ENCODE assay signal across 8 cellular contexts in the genomic region with DNA sequence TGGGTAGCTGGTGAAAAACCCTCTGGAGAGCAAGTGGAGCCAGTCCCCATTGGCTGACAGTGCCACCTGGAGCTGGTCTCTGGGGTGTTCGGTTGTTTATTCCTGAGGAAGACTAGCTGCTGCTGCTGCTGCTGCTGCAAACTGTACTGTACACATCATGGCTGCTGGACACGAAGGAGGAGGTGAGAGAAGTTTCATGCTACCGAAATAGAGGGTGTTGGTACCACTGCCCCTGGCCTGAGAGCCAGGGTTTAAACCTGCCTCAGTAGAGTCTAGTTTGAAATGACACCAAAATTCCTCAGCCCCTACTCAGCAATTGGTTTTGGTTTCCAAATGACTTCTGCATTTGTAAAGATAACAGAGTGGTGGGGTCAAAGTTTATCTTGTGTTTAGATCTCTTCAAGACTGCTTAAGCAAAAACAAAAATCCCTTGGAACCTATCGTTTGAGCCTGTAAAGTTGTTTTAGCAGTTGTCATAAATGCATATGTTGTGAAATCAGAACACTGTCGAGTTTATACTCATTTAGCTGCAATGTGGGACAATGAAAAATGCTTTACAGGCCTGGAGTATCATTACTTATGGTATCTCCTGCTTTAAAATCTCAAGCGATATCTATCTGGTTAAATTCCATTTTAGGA. TPM values are rescaled to one million over a fixed set of nuclear protein-coding genes. Genes with fewer than 3 reads are reported as not detected.
DNase-seq lines count a peak whose midpoint lies in the region; ATAC-seq and TF ChIP-seq lines count a peak whose summit lies in the region.

No MANE protein-coding gene starts in this region.

- peak overlapping the region; percentile 11 for H3K27ac ChIP-seq in smooth muscle cell (ENCODE audit: low read depth)
- H3K27ac ChIP-seq in esophagus muscularis mucosa (replicated peaks in 1 of 4): no peak overlapping the region

- H3K4me2 ChIP-seq in smooth muscle cell: no peak overlapping the region

- no peaks in the 10 kb centered on the region for H4K20me1 ChIP-seq in smooth muscle cell (ENCODE audit: low read depth)

- no peak for TF ChIP-seq POLR2A in esophagus muscularis mucosa (IDR thresholded peaks at IDR 0.05; ENCODE audit: low read depth)

- peak overlapping the region; percentile 87 for H3K27ac Mint-ChIP-seq in activated T-cell treated with anti-CD3 and anti-CD28 coated beads, Interleukin-2, amount 50 U/mL, for 24 hours
- peak overlapping the region; percentile 76 for H3K27ac Mint-ChIP-seq in central memory CD8-positive, alpha-beta T cell (ENCODE audit: low read depth)

- H3K9me3 ChIP-seq in smooth muscle cell (replicated peaks; ENCODE audit: low read depth): no peaks in the 10 kb centered on the region
- H3K9me3 ChIP-seq in esophagus muscularis mucosa: no peaks in the 10 kb centered on the region

- 53% methylated on average over 6 of the region's 6 CpGs for WGBS in smooth muscle cell (ENCODE audit: low lambda C conversion rate)
- 64% methylated on average over 6 of the region's 6 CpGs for WGBS in esophagus muscularis mucosa

- peaks cover 9% of the 10 kb centered on the region for H3F3A ChIP-seq in smooth muscle cell (ENCODE audit: low read depth)

- H3K4me3 ChIP-seq in smooth muscle cell (no peak overlapping the region), esophagus muscularis mucosa (no peak overlapping the region)

- no peaks in the 10 kb centered on the region for H3K79me2 ChIP-seq in smooth muscle cell (ENCODE audit: low read depth)

- peak overlapping the region; percentile 26 for H3K4me3 Mint-ChIP-seq in activated T-cell treated with anti-CD3 and anti-CD28 coated beads, Interleukin-2, amount 50 U/mL, for 24 hours
- H3K4me3 Mint-ChIP-seq in central memory CD8-positive, alpha-beta T cell: peak overlapping the region; percentile 29

- intact Hi-C loops in esophagus muscularis mucosa (cut with DNase I): no loop called here

- peaks cover 69% of the 10 kb centered on the region for H3K4me1 Mint-ChIP-seq in activated T-cell treated with anti-CD3 and anti-CD28 coated beads, Interleukin-2, amount 50 U/mL, for 24 hours (ENCODE audit: low read depth)
- H3K4me1 Mint-ChIP-seq in central memory CD8-positive, alpha-beta T cell: peaks cover 27% of the 10 kb centered on the region

- H3K4me1 ChIP-seq in smooth muscle cell (ENCODE audit: low read depth) (no peaks in the 10 kb centered on the region), esophagus muscularis mucosa (peaks cover 0 to 11% (median 0%) of the 10 kb centered on the region in 4 donors)

- no peaks in the 10 kb centered on the region for H3K9me3 Mint-ChIP-seq in activated T-cell treated with anti-CD3 and anti-CD28 coated beads, Interleukin-2, amount 50 U/mL, for 24 hours
- H3K9me3 Mint-ChIP-seq in central memory CD8-positive, alpha-beta T cell: no peaks in the 10 kb centered on the region

- no peak for TF ChIP-seq EP300 in esophagus muscularis mucosa (IDR thresholded peaks at IDR 0.05)

- DNase-seq in activated T-cell treated with anti-CD3 and anti-CD28 coated beads, Interleukin-2, amount 50 U/mL, for 24 hours: no peak
- DNase-seq in activated T-cell treated with anti-CD3 and anti-CD28 coated beads, Interleukin-2, amount 50 U/mL, for 1 hour: no peak
- DNase-seq in MV-4-11 (lab: John Stamatoyannopoulos, UW) (peak; percentile 37), smooth muscle cell (lab: John Stamatoyannopoulos, UW; ENCODE audit: unreplicated experiment) (no peak), NK-92 (lab: John Stamatoyannopoulos, UW; ENCODE audit: unreplicated experiment) (no peak), GM03348 (ENCODE audit: low spot score) (no peak), esophagus muscularis mucosa (ENCODE audit: extremely low spot score) (no peak)
- DNase-seq in central memory CD8-positive, alpha-beta T cell (ENCODE audit: low spot score in 2 of 2): no peak

- no peaks in the 10 kb centered on the region for H3K27me3 ChIP-seq in smooth muscle cell (ENCODE audit: low read depth)
- H3K27me3 ChIP-seq in esophagus muscularis mucosa: no peaks in the 10 kb centered on the region

- H3K36me3 ChIP-seq in smooth muscle cell (ENCODE audit: low read depth) (no peaks in the 10 kb centered on the region), esophagus muscularis mucosa (peaks cover 7 to 29% (median 11%) of the 10 kb centered on the region in 4 donors)

- no peak overlapping the region for H2AFZ ChIP-seq in smooth muscle cell (ENCODE audit: low read depth)

- no peak overlapping the region for H3K9ac ChIP-seq in smooth muscle cell (ENCODE audit: low read depth)

- peak; percentile 19 for ATAC-seq in central memory CD8-positive, alpha-beta T cell (replicated peaks; ENCODE audit: extremely low read depth, poor library complexity, severe bottlenecking)

- peaks cover 64% of the 10 kb centered on the region for H3K36me3 Mint-ChIP-seq in activated T-cell treated with anti-CD3 and anti-CD28 coated beads, Interleukin-2, amount 50 U/mL, for 24 hours (ENCODE audit: low read depth)
- peaks cover 14% of the 10 kb centered on the region for H3K36me3 Mint-ChIP-seq in central memory CD8-positive, alpha-beta T cell (ENCODE audit: insufficient read depth)

- no peaks in the 10 kb centered on the region for H3K27me3 Mint-ChIP-seq in activated T-cell treated with anti-CD3 and anti-CD28 coated beads, Interleukin-2, amount 50 U/mL, for 24 hours
- no peaks in the 10 kb centered on the region for H3K27me3 Mint-ChIP-seq in central memory CD8-positive, alpha-beta T cell

- TF ChIP-seq CTCF in smooth muscle cell (IDR thresholded peaks at IDR 0.05; ENCODE audit: borderline replicate concordance, insufficient read depth, poor library complexity, severe bottlenecking): no peak
- no peak for TF ChIP-seq CTCF in esophagus muscularis mucosa (IDR thresholded peaks at IDR 0.05)

RNA-seq across cellular contexts. Expression of a gene that starts 40.8 kb away (rescaled TPM):
- total RNA-seq in smooth muscle cell (47.4 and 64.0 TPM in 2 replicates), esophagus muscularis mucosa (10 to 100 TPM; 26.7 to 31.2 (median 29.1) TPM)
- 94.0 and 99.8 TPM in 2 replicates for polyA plus RNA-seq in smooth muscle cell
